Comparison of ENCODE assay signal across 12 cellular contexts in the genomic region with DNA sequence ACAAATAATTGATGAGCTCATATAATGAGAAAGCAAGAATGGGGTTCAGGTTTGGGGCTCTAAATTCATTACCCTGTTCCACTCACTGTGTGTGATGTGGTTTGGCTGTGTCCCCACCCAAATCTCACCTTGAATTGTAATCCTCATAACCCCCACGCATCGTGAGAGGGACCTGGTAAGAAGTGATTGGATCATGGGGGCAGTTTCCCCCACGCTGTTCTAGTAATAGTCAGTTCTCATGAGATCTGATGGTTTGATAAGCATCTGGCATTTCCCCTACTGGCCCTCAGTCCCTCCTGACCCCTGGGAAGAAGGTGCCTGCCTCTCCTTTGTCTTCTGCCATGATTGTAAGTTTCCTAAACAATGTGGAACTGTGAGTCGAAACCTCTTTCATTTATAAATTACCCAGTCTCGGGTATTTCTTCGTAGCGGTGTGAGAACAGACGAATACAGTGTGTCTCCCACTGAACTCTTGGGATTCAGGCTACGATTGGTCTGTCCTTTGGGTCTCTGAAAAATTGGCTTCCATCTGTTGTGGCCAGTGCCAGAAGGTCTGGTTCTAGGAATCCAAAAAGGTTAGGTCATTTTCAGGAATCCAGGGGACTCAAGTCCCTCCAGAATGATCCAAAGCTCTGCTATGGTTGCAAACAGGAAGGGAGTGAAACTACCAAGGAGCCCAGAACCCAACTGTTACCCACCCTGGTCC.
DNase-seq lines count a peak whose midpoint lies in the region; ATAC-seq and TF ChIP-seq lines count a peak whose summit lies in the region.
"Had no signal": no experiment of that assay in that cellular context is flagged by ENCODE, and none has a peak within 500 bp of the region (broad histone marks: within the 10 kb centered on the region; RNA-seq: fewer than 3 reads in every experiment).

No MANE protein-coding gene starts in this region.

- H3K4me1 ChIP-seq in mesendoderm (ENCODE audit: control insufficient read depth, low read depth, low read length): peaks cover 6% of the 10 kb centered on the region
- peaks cover 69% of the 10 kb centered on the region for H3K4me1 ChIP-seq in vagina
- H3K4me1 ChIP-seq in MM.1S (ENCODE audit: low read length): peaks cover 3% of the 10 kb centered on the region; the same call in 1 of the 2 replicates

- no peak overlapping the region for H3K4ac ChIP-seq in mesendoderm (ENCODE audit: low read depth, low read length)

- H3K4me1 Mint-ChIP-seq in activated T-cell treated with anti-CD3 and anti-CD28 coated beads, Interleukin-2, amount 50 U/mL, for 72 hours (ENCODE audit: low read depth): peaks cover 71% of the 10 kb centered on the region
- H3K4me1 Mint-ChIP-seq in effector memory CD8-positive, alpha-beta T cell (ENCODE audit: low read depth in 2 of 2): peaks cover 14 to 27% of the 10 kb centered on the region in 2 donors

- H3K27ac Mint-ChIP-seq in activated T-cell treated with anti-CD3 and anti-CD28 coated beads, Interleukin-2, amount 50 U/mL, for 72 hours: peak overlapping the region; percentile 27
- H3K27ac Mint-ChIP-seq in effector memory CD8-positive, alpha-beta T cell: peak overlapping the region in 1 of 2 donors; percentile 69

- peak overlapping the region; percentile 13 for H3K27ac ChIP-seq in mesendoderm (ENCODE audit: low read depth, low read length)
- H3K27ac ChIP-seq in vagina: peak overlapping the region; percentile 42
- no peak overlapping the region for H3K27ac ChIP-seq in MM.1S (ENCODE audit: low read length)
- H3K27ac ChIP-seq: left lung had no signal

- H3K23ac ChIP-seq in mesendoderm (ENCODE audit: low read length): no peak overlapping the region

- peaks cover 9% of the 10 kb centered on the region for H3K79me2 ChIP-seq in mesendoderm (ENCODE audit: control insufficient read depth, insufficient read depth, low read length)
- no peaks in the 10 kb centered on the region for H3K79me2 ChIP-seq in MM.1S (ENCODE audit: low read length)

- H3K27me3 ChIP-seq in mesendoderm (ENCODE audit: insufficient read depth, low read length, poor library complexity) (no peaks in the 10 kb centered on the region), vagina (no peaks in the 10 kb centered on the region), MM.1S (replicated peaks; ENCODE audit: insufficient read depth, low read length) (no peaks in the 10 kb centered on the region)
- H3K27me3 ChIP-seq: left lung had no signal

- H3K27me3 Mint-ChIP-seq in activated T-cell treated with anti-CD3 and anti-CD28 coated beads, Interleukin-2, amount 50 U/mL, for 72 hours (ENCODE audit: low read depth): no peaks in the 10 kb centered on the region
- H3K27me3 Mint-ChIP-seq in effector memory CD8-positive, alpha-beta T cell: no peaks in the 10 kb centered on the region
- H3K27me3 Mint-ChIP-seq: stimulated activated naive CD8-positive, alpha-beta T cell treated with anti-CD3 and anti-CD28 coated beads, Interleukin-15, Interleukin-2, amounts not matched to agents 100 ng/mL and 50 ng/mL, for 24 hours had no signal

- H3K36me3 Mint-ChIP-seq in activated T-cell treated with anti-CD3 and anti-CD28 coated beads, Interleukin-2, amount 50 U/mL, for 72 hours (ENCODE audit: insufficient read depth in 2 of 2): no peaks in the 10 kb centered on the region
- no peaks in the 10 kb centered on the region for H3K36me3 Mint-ChIP-seq in effector memory CD8-positive, alpha-beta T cell (ENCODE audit: insufficient read depth)

- no peak overlapping the region for H2BK5ac ChIP-seq in mesendoderm (ENCODE audit: low read length)

- DNase-seq in stimulated activated CD4-positive, alpha-beta T cell treated with anti-CD3 and anti-CD28 coated beads, Interleukin-1b, Interleukin-23, amount 100 ng/mL, for 48 hours: peak; percentile 20
- DNase-seq in stimulated activated CD4-positive, alpha-beta T cell treated with anti-CD3 and anti-CD28 coated beads, Interleukin-2, amount 100 ng/mL, for 48 hours: no peak
- DNase-seq in activated T-cell treated with anti-CD3 and anti-CD28 coated beads, Interleukin-2, amount 50 U/mL, for 72 hours: peak in 1 of 2 donors; percentile 22
- peak; percentile 50 for DNase-seq in mesendoderm
- DNase-seq in vagina (ENCODE audit: extremely low spot score in 2 of 2): no peak
- no peak for DNase-seq in effector memory CD8-positive, alpha-beta T cell
- no peak for DNase-seq in NCI-H146 (lab: John Stamatoyannopoulos, UW)
- DNase-seq in MM.1S: no peak
- DNase-seq: left lung, NCI-H1417 treated with DMSO at 0.1 percent for 48 hours, NCI-H524 treated with DMSO at 0.1 percent for 48 hours had no signal

- H3K56ac ChIP-seq in mesendoderm (ENCODE audit: low read length): peak overlapping the region; percentile 19

- no peak for TF ChIP-seq POLR2A in vagina (IDR thresholded peaks at IDR 0.05)

- no peaks in the 10 kb centered on the region for H3K9me2 ChIP-seq in MM.1S (replicated peaks; ENCODE audit: insufficient read depth, low read length)

- H3K9me3 ChIP-seq in vagina: no peaks in the 10 kb centered on the region
- H3K9me3 ChIP-seq in MM.1S (replicated peaks; ENCODE audit: insufficient read depth, low read length): no peaks in the 10 kb centered on the region
- H3K9me3 ChIP-seq: left lung had no signal

- H2AK5ac ChIP-seq in mesendoderm (ENCODE audit: low read length): no peak overlapping the region

- no peak overlapping the region for H3K4me3 ChIP-seq in mesendoderm (ENCODE audit: low read length)
- H3K4me3 ChIP-seq in vagina: no peak overlapping the region
- no peak overlapping the region for H3K4me3 ChIP-seq in MM.1S (ENCODE audit: low read length)
- H3K4me3 ChIP-seq: left lung had no signal

- ATAC-seq in activated T-cell treated with anti-CD3 and anti-CD28 coated beads, Interleukin-2, amount 50 U/mL, for 72 hours (replicated peaks in 1 of 2): peak; percentile 33 to 38
- ATAC-seq in effector memory CD8-positive, alpha-beta T cell (replicated peaks): no peak

- no peaks in the 10 kb centered on the region for H4K20me1 ChIP-seq in MM.1S (ENCODE audit: insufficient read depth, low read length)

- no peak overlapping the region for H3K9ac ChIP-seq in mesendoderm (ENCODE audit: low read length)
- no peak overlapping the region for H3K9ac ChIP-seq in MM.1S (ENCODE audit: low read length)

- intact Hi-C loops in vagina (cut with DNase I): no loop called here

- no peak overlapping the region for H4K5ac ChIP-seq in mesendoderm (ENCODE audit: low read length)

- no peak overlapping the region for H2BK15ac ChIP-seq in mesendoderm (replicated peaks; ENCODE audit: low read depth)

- H3K4me2 ChIP-seq in mesendoderm (ENCODE audit: low read length) (no peak overlapping the region), MM.1S (ENCODE audit: low read depth, low read length) (no peak overlapping the region)

- no peaks in the 10 kb centered on the region for H3K9me3 Mint-ChIP-seq in activated T-cell treated with anti-CD3 and anti-CD28 coated beads, Interleukin-2, amount 50 U/mL, for 72 hours
- no peaks in the 10 kb centered on the region for H3K9me3 Mint-ChIP-seq in effector memory CD8-positive, alpha-beta T cell
- H3K9me3 Mint-ChIP-seq: stimulated activated naive CD8-positive, alpha-beta T cell treated with anti-CD3 and anti-CD28 coated beads, Interleukin-15, Interleukin-2, amounts not matched to agents 100 ng/mL and 50 ng/mL, for 24 hours had no signal

- peaks cover 13% of the 10 kb centered on the region for H3K79me1 ChIP-seq in mesendoderm (ENCODE audit: low read length)

- H3K18ac ChIP-seq in mesendoderm (ENCODE audit: low read length): peak overlapping the region; percentile 82

- no peak for TF ChIP-seq CTCF in vagina (IDR thresholded peaks at IDR 0.05)
- no peak for TF ChIP-seq CTCF in MM.1S (IDR thresholded peaks at IDR 0.05; ENCODE audit: low read length)

- no peak overlapping the region for H4K8ac ChIP-seq in mesendoderm (ENCODE audit: low read depth, low read length)

- H3F3A ChIP-seq in MM.1S (ENCODE audit: insufficient read depth, low read length): no peaks in the 10 kb centered on the region

- WGBS in mesendoderm (ENCODE audit: extremely low coverage, insufficient coverage, low lambda C conversion rate): no CpG with 5 or more reads among the region's 9 CpGs

- peak overlapping the region in 1 of 2 donors; percentile 70 for H3K4me3 Mint-ChIP-seq in activated T-cell treated with anti-CD3 and anti-CD28 coated beads, Interleukin-2, amount 50 U/mL, for 72 hours
- peak overlapping the region in 1 of 2 donors; percentile 23 for H3K4me3 Mint-ChIP-seq in effector memory CD8-positive, alpha-beta T cell

- no peak overlapping the region for H2BK120ac ChIP-seq in mesendoderm (ENCODE audit: low read depth, low read length)

- H3K36me3 ChIP-seq in mesendoderm (ENCODE audit: control insufficient read depth, insufficient read depth, low read length) (no peaks in the 10 kb centered on the region), vagina (no peaks in the 10 kb centered on the region), MM.1S (replicated peaks; ENCODE audit: insufficient read depth, low read length) (no peaks in the 10 kb centered on the region)
- H3K36me3 ChIP-seq: left lung had no signal

- H2AFZ ChIP-seq in MM.1S (ENCODE audit: low read length): no peak overlapping the region

Comparison
In these comparisons a context has a peak if more than half of its experiments do, and no peak if none do; other contexts are left out.
1. DNase-seq: peak in stimulated activated CD4-positive, alpha-beta T cell treated with anti-CD3 and anti-CD28 coated beads, Interleukin-1b, Interleukin-23, amount 100 ng/mL, for 48 hours (single experiment) and mesendoderm (single experiment); none in stimulated activated CD4-positive, alpha-beta T cell treated with anti-CD3 and anti-CD28 coated beads, Interleukin-2, amount 100 ng/mL, for 48 hours (0 of 2), vagina (0 of 2), effector memory CD8-positive, alpha-beta T cell (0 of 3), NCI-H146 (single experiment) and MM.1S (single experiment).